In the genomic region with DNA sequence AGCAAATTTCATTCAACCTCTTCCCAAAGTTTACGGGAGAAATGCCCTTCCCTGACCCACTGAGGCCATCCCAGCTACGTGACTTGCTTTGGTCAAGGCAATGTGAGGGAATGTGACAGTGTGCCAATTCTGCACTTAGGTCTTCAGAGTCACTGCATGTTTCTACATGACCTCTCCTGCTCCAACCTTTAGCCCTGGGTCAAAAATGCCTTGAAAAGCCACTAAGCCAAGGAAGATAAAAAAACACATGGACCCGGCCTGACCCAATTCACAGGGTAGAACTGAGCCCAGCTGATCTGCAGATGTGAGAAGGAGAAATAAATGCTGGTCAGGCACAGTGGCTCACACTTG, we compare ENCODE assay signal across 34 cellular contexts. TPM values are rescaled to one million over a fixed set of nuclear protein-coding genes. Genes with fewer than 3 reads are reported as not detected.
"Had no signal": no experiment of that assay in that cellular context is flagged by ENCODE, and none has a peak within 500 bp of the region (broad histone marks: within the 10 kb centered on the region; RNA-seq: fewer than 3 reads in every experiment).

No MANE protein-coding gene starts in this region.

- H3K27ac ChIP-seq: coronary artery, foreskin keratinocyte, heart left ventricle, left ventricle myocardium inferior, lower lobe of right lung, psoas muscle, skin epidermis, spleen, thoracic aorta, tibial nerve, vagina had no signal

- H3K4me1 Mint-ChIP-seq: natural killer cell; stimulated activated naive B cell treated with anti-CD40 and anti-IgM and Interleukin-4, amounts not matched to agents 10 μg/mL and 1 μg/mL and 100 μg/mL, for 72 hours had no signal

- H3K36me3 Mint-ChIP-seq: natural killer cell had no signal

- H3K9me3 Mint-ChIP-seq: stimulated activated naive CD8-positive, alpha-beta T cell treated with anti-CD3 and anti-CD28 coated beads, Interleukin-15, Interleukin-2, amounts not matched to agents 100 ng/mL and 50 ng/mL, for 24 hours had no signal

- H3K27ac Mint-ChIP-seq: natural killer cell; stimulated activated naive B cell treated with anti-CD40 and anti-IgM and Interleukin-4, amounts not matched to agents 10 μg/mL and 1 μg/mL and 100 μg/mL, for 72 hours; stimulated activated naive CD8-positive, alpha-beta T cell treated with anti-CD3 and anti-CD28 coated beads, Interleukin-15, Interleukin-2, amounts not matched to agents 100 ng/mL and 50 ng/mL, for 24 hours had no signal

- DNase-seq: dermis blood vessel endothelial cell; effector memory CD4-positive, alpha-beta T cell; foreskin keratinocyte; heart left ventricle; left cardiac atrium; left ventricle myocardium inferior; lower lobe of right lung; natural killer cell; nucleus accumbens; psoas muscle; right cardiac atrium; spleen; stimulated activated CD4-positive, alpha-beta T cell treated with anti-CD3 and anti-CD28 coated beads, Interleukin-15, amount 100 ng/mL, for 24 hours; stimulated activated CD4-positive, alpha-beta T cell treated with anti-CD3 and anti-CD28 coated beads, Interleukin-2, amount 100 ng/mL, for 48 hours; stimulated activated naive B cell treated with anti-CD40 and anti-IgM and Interleukin-4, amounts not matched to agents 10 μg/mL and 1 μg/mL and 100 μg/mL, for 72 hours had no signal

- H3K36me3 ChIP-seq: esophagus muscularis mucosa, gastroesophageal sphincter, heart left ventricle, left ventricle myocardium inferior, lower lobe of right lung, spleen, thoracic aorta, tibial nerve, vagina had no signal

- H3K79me2 ChIP-seq: hepatocyte had no signal

- ATAC-seq: foreskin keratinocyte; gastroesophageal sphincter; heart left ventricle; left cardiac atrium; lower lobe of right lung; natural killer cell; psoas muscle; right cardiac atrium; stimulated activated naive B cell treated with anti-CD40 and anti-IgM and Interleukin-4, amounts not matched to agents 10 μg/mL and 1 μg/mL and 100 μg/mL, for 72 hours had no signal

- FAIRE-seq: endothelial cell of umbilical vein, islet of Langerhans had no signal

- H2AFZ ChIP-seq: hepatocyte had no signal

- H3K4me3 Mint-ChIP-seq: natural killer cell; stimulated activated naive B cell treated with anti-CD40 and anti-IgM and Interleukin-4, amounts not matched to agents 10 μg/mL and 1 μg/mL and 100 μg/mL, for 72 hours; stimulated activated naive CD8-positive, alpha-beta T cell treated with anti-CD3 and anti-CD28 coated beads, Interleukin-15, Interleukin-2, amounts not matched to agents 100 ng/mL and 50 ng/mL, for 24 hours had no signal

- H3K4me2 ChIP-seq: hepatocyte had no signal

- H3K4me3 ChIP-seq: coronary artery, esophagus muscularis mucosa, gastroesophageal sphincter, heart left ventricle, hepatocyte, left ventricle myocardium inferior, lower lobe of right lung, psoas muscle, skin epidermis, spleen, thoracic aorta, tibial nerve, vagina had no signal

- H3K4me1 ChIP-seq: foreskin keratinocyte, heart left ventricle, left ventricle myocardium inferior, lower lobe of right lung, psoas muscle, spleen, tibial nerve, vagina had no signal

- H3K27me3 ChIP-seq: hepatocyte, vagina had no signal

RNA-seq across cellular contexts. Expression of a gene that starts 30.0 kb away (rescaled TPM):
- total RNA-seq: dermis blood vessel endothelial cell, endothelial cell of umbilical vein, epithelial cell of proximal tubule, esophagus muscularis mucosa, fibroblast of lung, foreskin keratinocyte, gastroesophageal sphincter, heart left ventricle, hepatocyte, kidney epithelial cell, left cardiac atrium, left ventricle myocardium inferior, lower lobe of right lung, mesenteric fat pad, mononuclear cell, natural killer cell, osteocyte, psoas muscle, renal cortical epithelial cell, right cardiac atrium, spleen, thoracic aorta, tibial nerve, ureter, vagina had no signal
- polyA plus RNA-seq: endothelial cell of umbilical vein, fibroblast of lung, foreskin keratinocyte, heart left ventricle, hepatocyte, psoas muscle, right cardiac atrium, spleen had no signal
